In the genomic region with DNA sequence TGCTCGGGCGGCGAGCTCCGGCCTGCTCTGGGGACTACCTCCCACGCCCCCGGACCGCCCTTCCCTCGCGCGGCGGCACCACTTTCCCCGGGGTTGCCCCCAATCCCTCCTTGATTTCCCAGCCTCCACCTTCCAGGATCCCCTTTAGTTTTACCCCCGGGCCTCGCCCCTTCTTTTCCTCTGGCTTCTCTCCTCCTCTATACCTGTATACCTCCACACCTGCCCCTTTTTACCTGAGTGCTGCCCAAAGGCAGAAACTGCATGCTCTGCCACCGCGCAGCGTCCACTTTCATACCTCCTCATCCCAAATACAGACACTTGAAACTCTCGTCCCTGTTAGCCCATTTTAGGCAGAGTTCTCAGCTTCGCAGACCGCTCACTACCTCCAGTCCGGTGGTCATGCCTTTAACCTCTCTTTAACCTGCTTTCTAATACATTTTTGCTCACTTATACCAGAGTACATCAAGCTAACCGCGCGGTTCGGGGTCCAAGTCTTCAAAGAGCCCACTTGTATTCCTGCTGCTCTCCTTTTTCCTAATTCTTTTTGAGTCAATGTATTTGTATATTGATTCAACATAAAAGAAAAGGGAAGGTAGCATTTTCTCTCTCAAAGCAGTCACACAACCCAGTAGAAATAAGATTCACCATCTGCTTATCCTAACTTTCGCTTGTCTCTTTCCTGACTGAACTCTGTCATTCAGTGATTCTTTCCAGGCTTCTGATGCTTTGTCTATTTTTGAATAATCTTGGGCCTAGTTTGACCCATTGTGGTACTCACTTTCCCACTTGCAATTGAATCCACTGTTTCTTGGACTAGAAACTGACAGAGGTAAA, we compare ENCODE assay signal across 8 cellular contexts. TPM values are rescaled to one million over a fixed set of nuclear protein-coding genes. Genes with fewer than 3 reads are reported as not detected.
DNase-seq lines count a peak whose midpoint lies in the region; ATAC-seq, FAIRE-seq and TF ChIP-seq lines count a peak whose summit lies in the region.

No MANE protein-coding gene starts in this region.

- DNase-seq in Caki2 (ENCODE audit: low read depth) (peak; percentile 19), NCI-H510A (lab: John Stamatoyannopoulos, UW) (peak; percentile 8), K562 (ENCODE audit: extremely low read depth in 1 of 4, low spot score in 3 of 4) (peak in 1 of 4 experiments; percentile 47), immature natural killer cell (peak in 1 of 3 donors; percentile 2), spleen (no peak), SHP77 (lab: John Stamatoyannopoulos, UW) (no peak)

- H3K36me3 ChIP-seq in K562 (ENCODE audit: control insufficient read depth, insufficient read depth, low read length) (no peaks in the 10 kb centered on the region), spleen (no peaks in the 10 kb centered on the region)

- H3K4me1 ChIP-seq in K562 (replicated peaks in 1 of 2; ENCODE audit: control insufficient read depth in 2 of 2, insufficient read depth in 2 of 2, low read length in 2 of 2) (peaks cover 6 to 37% of the 10 kb centered on the region in 2 experiments; a peak in 4 of 5 replicates), spleen (peaks cover 23 to 74% (median 59%) of the 10 kb centered on the region in 6 donors)

- H3K9me1 ChIP-seq in K562 (ENCODE audit: control insufficient read depth, insufficient read depth, low read length), result no peaks in the 10 kb centered on the region

- H3K27me3 ChIP-seq in K562 (ENCODE audit: control insufficient read depth in 2 of 2, insufficient read depth in 2 of 2, low read length in 2 of 2) (no peaks in the 10 kb centered on the region), spleen (replicated peaks in 1 of 7) (no peaks in the 10 kb centered on the region)

- no peaks in the 10 kb centered on the region for H3K9me3 Mint-ChIP-seq in immature natural killer cell

- H3K4me1 Mint-ChIP-seq in immature natural killer cell, result peaks cover 48 to 59% of the 10 kb centered on the region in 2 donors

- ATAC-seq in GM21717 (IDR thresholded peaks at IDR 0.05; ENCODE audit: unreplicated experiment), result peak; percentile 0
- ATAC-seq in K562, result peak; percentile 23
- ATAC-seq in HG03520 (IDR thresholded peaks at IDR 0.05; ENCODE audit: unreplicated experiment), result no peak

- H3K36me3 Mint-ChIP-seq in immature natural killer cell, result no peaks in the 10 kb centered on the region

- TF ChIP-seq POLR2A in K562 (conservative IDR thresholded peaks at IDR 0.05) (no peak), spleen (IDR thresholded peaks at IDR 0.05) (no peak)

- H3K9me3 ChIP-seq in K562 (replicated peaks; ENCODE audit: control insufficient read depth, insufficient read depth, low read depth, low read length), result no peaks in the 10 kb centered on the region
- no peaks in the 10 kb centered on the region for H3K9me3 ChIP-seq in spleen

- peak overlapping the region; percentile 89 for H3K4me2 ChIP-seq in K562 (ENCODE audit: insufficient read depth, low read length)

- peaks cover 4% of the 10 kb centered on the region; the same call in 1 of the 2 replicates for H4K20me1 ChIP-seq in K562 (replicated peaks; ENCODE audit: control insufficient read depth, insufficient read depth, low read length)

- peaks cover 65% of the 10 kb centered on the region for H3K79me2 ChIP-seq in K562 (ENCODE audit: control insufficient read depth, insufficient read depth, low read length)

- TF ChIP-seq CTCF in K562 (IDR thresholded peaks at IDR 0.05 in 2 of 3, conservative IDR thresholded peaks at IDR 0.05 in 1 of 3; ENCODE audit: insufficient read depth in 2 of 3, low read depth in 1 of 3, low read length in 3 of 3) (no peak), spleen (IDR thresholded peaks at IDR 0.05 in 8 of 11, conservative IDR thresholded peaks at IDR 0.05 in 3 of 11) (no peak)

- H3K4me3 ChIP-seq in K562, result peak overlapping the region; percentile 67
- H3K4me3 ChIP-seq in spleen, result peak overlapping the region; percentile 71 to 95 (median 90)

- H3K27ac ChIP-seq in K562 (ENCODE audit: extremely low read depth, low read depth, low read length) (peak overlapping the region; percentile 77), spleen (peak overlapping the region; percentile 90 to 99 (median 96))

- CTCF ChIA-PET in K562 (lab: Yijun Ruan, JAX; ENCODE audit: low intra/inter-chr PET ratio), result no interaction called here

- TF ChIP-seq RAD21 in K562 (CRISPR knock-in tag; conservative IDR thresholded peaks at IDR 0.05 in 1 of 2, IDR thresholded peaks at IDR 0.05 in 1 of 2), result no peak

- no peak for TF ChIP-seq EP300 in K562 (IDR thresholded peaks at IDR 0.05; ENCODE audit: low read length)

- peak overlapping the region; percentile 94 to 100 (median 96) for H3K4me3 Mint-ChIP-seq in immature natural killer cell

- in situ Hi-C loops in Caki2 (cut with HindIII; ENCODE audit: low pct_unique_long_range_greater_than_20kb, low sequenced_read_pairs) (no loop called here), K562 (cut with MboI) (no loop called here)

- POLR2A ChIA-PET in K562 (lab: Yijun Ruan, JAX), result interaction anchor here (0.6 to 1.2 kb wide), 4 partner anchors 11 to 50 kb away, joined by 3 read pairs; no protein-coding TSS in a partner anchor

- peak overlapping the region; percentile 86 to 97 (median 93) for H3K27ac Mint-ChIP-seq in immature natural killer cell

- intact Hi-C loops in K562 (cut with micrococcal nuclease), result no loop called here
- intact Hi-C loops in spleen (cut with DNase I; ENCODE audit: low total_unique reads), result no loop called here

- H3K27me3 Mint-ChIP-seq in immature natural killer cell (ENCODE audit: low read depth in 3 of 3), result peaks cover 4 to 7% (median 6%) of the 10 kb centered on the region in 3 donors

- BruUV-seq in K562 (replicated peaks; lab: Mats Ljungman, UMichigan), result TSS peak; percentile 49

- H2AFZ ChIP-seq in K562 (ENCODE audit: low read depth, low read length), result peak overlapping the region; percentile 79

- under 1% methylated on average over 26 of the region's 26 CpGs for WGBS in K562 (ENCODE audit: insufficient coverage, low coverage, missing lambda C conversion rate)
- WGBS in spleen, 5 donors, result 1 to 3% (median 1%) methylated on average over 26 of the region's 26 CpGs

- FAIRE-seq in K562 (lab: Jason Lieb, UNC), result no peak

- H3K9ac ChIP-seq in K562 (ENCODE audit: insufficient read depth in 1 of 2, low read depth in 2 of 2, low read length in 2 of 2), result peak overlapping the region; percentile 81 to 96

TF ChIP-seq in K562, 482 proteins besides CTCF, POLR2A, EP300 and RAD21 (continues in another document):
- TF ChIP-seq BCOR (IDR thresholded peaks at IDR 0.05) (0 out of 2 replicates have a peak, but pooled peaks have one; percentile 9), CREB1 (IDR thresholded peaks at IDR 0.05) (no peak), CREB1 (CRISPR knock-in tag; IDR thresholded peaks at IDR 0.05) (no peak), MIER1 (IDR thresholded peaks at IDR 0.05; ENCODE audit: low read depth) (no peak; the same call in 1 of the 2 replicates)

RNA-seq across cellular contexts. Expression of gene SPOPL, which starts 0.9 kb away (rescaled TPM):
- total RNA-seq in Caki2 (2014; rRNA removed; shearing (Covaris generic); ENCODE audit: low replicate concordance), result 7.6 and 12.0 TPM in 2 replicates
- 9.1 and 30.1 TPM in 2 replicates for total RNA-seq in K562 (2011; cell fraction: chromatin; rRNA removed; ENCODE audit: low replicate concordance)
- 3.4 and 5.7 TPM in 2 replicates for total RNA-seq in K562 (2011; cell fraction: nucleolus; rRNA removed)
- 10.6 and 16.4 TPM in 2 replicates for total RNA-seq in K562 (2011; cell fraction: nucleoplasm; rRNA removed)
- total RNA-seq in K562 (2014; rRNA removed), result 1.8 and 2.7 TPM in 2 replicates
- 4.3 and 5.4 TPM in 2 replicates for total RNA-seq in K562 (2014; rRNA removed; fragmentation: Illumina TruSeq; extraction: Trizol)
- total RNA-seq in K562 (2015; rRNA removed; fragmentation: Illumina TruSeq; extraction: Trizol), result 3.8 and 4.1 TPM in 2 replicates
- total RNA-seq in K562 (2021), result 3.8 and 4.5 TPM in 2 replicates
- 5.5 and 6.1 TPM in 2 replicates for polyA plus RNA-seq in K562 (2011; rRNA removed)
- 1.8 and 2.1 TPM in 2 replicates for polyA plus RNA-seq in K562 (2011; cell fraction: cytosol; rRNA removed)
- 11.2 and 12.4 TPM in 2 replicates for polyA plus RNA-seq in K562 (2011; cell fraction: nucleus; rRNA removed)
- 2.0 and 2.7 TPM in 2 replicates for polyA plus RNA-seq in K562 (2012)
- polyA plus RNA-seq in K562 (2014; fragmentation: Illumina TruSeq; extraction: Trizol), result 2.7 and 3.0 TPM in 2 replicates
- under 1 TPM; 0.53 to 0.95 TPM for polyA plus RNA-seq in K562 (2014; fragmentation: Nextera tagmentation; extraction: Ambion mirVana)
- 4.9 and 5.9 TPM in 2 replicates for polyA plus RNA-seq in K562 (2014; rRNA removed)
- polyA minus RNA-seq in K562 (2011; rRNA and poly(A)+ RNA removed), result 9.4 and 11.6 TPM in 2 replicates
- polyA minus RNA-seq in K562 (2011; cell fraction: cytosol; rRNA and poly(A)+ RNA removed), result 2.3 and 2.6 TPM in 2 replicates
- 8.6 and 19.4 TPM in 2 replicates for polyA minus RNA-seq in K562 (2011; cell fraction: nucleus; rRNA and poly(A)+ RNA removed)
- polyA plus RNA-seq in immature natural killer cell, result 1 to 10 TPM; 2.4 to 3.3 (median 2.6) TPM
- 10 to 100 TPM; 31.4 to 48.8 (median 40.3) TPM for total RNA-seq in spleen
- 1 to 10 TPM; 4.8 to 8.9 (median 5.7) TPM for polyA plus RNA-seq in spleen

Comparison
In these comparisons a context has a peak if more than half of its experiments do, and no peak if none do; other contexts are left out.
1. DNase-seq: peak in Caki2 (single experiment) and NCI-H510A (single experiment); none in spleen (single experiment) and SHP77 (0 of 2).